Comparison of ENCODE assay signal across 9 cellular contexts in genomic region chr3:48013288-48013980, GRCh38. TPM values are rescaled to one million over a fixed set of nuclear protein-coding genes. Genes with fewer than 3 reads are reported as not detected.
DNase-seq lines count a peak whose midpoint lies in the region; ATAC-seq and TF ChIP-seq lines count a peak whose summit lies in the region.
"Had no signal": no experiment of that assay in that cellular context is flagged by ENCODE, and none has a peak within 500 bp of the region (broad histone marks: within the 10 kb centered on the region; RNA-seq: fewer than 3 reads in every experiment).

No MANE protein-coding gene starts in this region.

- peak; percentile 88 for ATAC-seq in activated T-helper 17 cell treated with anti-CD3 and anti-CD28 coated beads, Interleukin-2, amount 50 U/mL, for 72 hours (replicated peaks)
- ATAC-seq in GM18907 (IDR thresholded peaks at IDR 0.05; ENCODE audit: unreplicated experiment) (no peak), HG02588 (IDR thresholded peaks at IDR 0.05; ENCODE audit: unreplicated experiment) (no peak)

- H3K36me3 ChIP-seq in suprapubic skin = no peaks in the 10 kb centered on the region

- peak overlapping the region; percentile 47 for H3K27ac ChIP-seq in suprapubic skin

- H3K4me3 ChIP-seq in suprapubic skin = no peak overlapping the region

- no peaks in the 10 kb centered on the region for H3K27me3 Mint-ChIP-seq in activated T-helper 17 cell treated with anti-CD3 and anti-CD28 coated beads, Interleukin-2, amount 50 U/mL, for 72 hours
- peaks cover 0 to 2% (median 0%) of the 10 kb centered on the region in 3 donors for H3K27me3 Mint-ChIP-seq in immature natural killer cell (ENCODE audit: low read depth in 3 of 3)
- H3K27me3 Mint-ChIP-seq: stimulated activated naive CD8-positive, alpha-beta T cell treated with anti-CD3 and anti-CD28 coated beads, Interleukin-15, Interleukin-2, amounts not matched to agents 100 ng/mL and 50 ng/mL, for 24 hours had no signal

- TF ChIP-seq CTCF in suprapubic skin (IDR thresholded peaks at IDR 0.05) = no peak

- no peak for TF ChIP-seq POLR2A in suprapubic skin (IDR thresholded peaks at IDR 0.05)

- no peak for TF ChIP-seq EP300 in suprapubic skin (IDR thresholded peaks at IDR 0.05)

- H3K9me3 Mint-ChIP-seq in activated T-helper 17 cell treated with anti-CD3 and anti-CD28 coated beads, Interleukin-2, amount 50 U/mL, for 72 hours = no peaks in the 10 kb centered on the region
- no peaks in the 10 kb centered on the region for H3K9me3 Mint-ChIP-seq in immature natural killer cell
- H3K9me3 Mint-ChIP-seq: stimulated activated naive CD8-positive, alpha-beta T cell treated with anti-CD3 and anti-CD28 coated beads, Interleukin-15, Interleukin-2, amounts not matched to agents 100 ng/mL and 50 ng/mL, for 24 hours had no signal

- no peaks in the 10 kb centered on the region for H3K9me3 ChIP-seq in suprapubic skin

- DNase-seq in DMS79 (lab: John Stamatoyannopoulos, UW) = peak; percentile 2
- no peak for DNase-seq in DMS79 treated with DMSO at 0.1 percent for 48 hours (lab: John Stamatoyannopoulos, UW)
- DNase-seq in immature natural killer cell = no peak
- DNase-seq in suprapubic skin (ENCODE audit: low spot score in 2 of 2) = no peak
- no peak for DNase-seq in AML-193 (lab: John Stamatoyannopoulos, UW)

- no peaks in the 10 kb centered on the region for H3K27me3 ChIP-seq in suprapubic skin

- no peak overlapping the region for H3K4me3 Mint-ChIP-seq in activated T-helper 17 cell treated with anti-CD3 and anti-CD28 coated beads, Interleukin-2, amount 50 U/mL, for 72 hours
- H3K4me3 Mint-ChIP-seq in immature natural killer cell = no peak overlapping the region
- H3K4me3 Mint-ChIP-seq: stimulated activated naive CD8-positive, alpha-beta T cell treated with anti-CD3 and anti-CD28 coated beads, Interleukin-15, Interleukin-2, amounts not matched to agents 100 ng/mL and 50 ng/mL, for 24 hours had no signal

- peaks cover 6% of the 10 kb centered on the region for H3K36me3 Mint-ChIP-seq in activated T-helper 17 cell treated with anti-CD3 and anti-CD28 coated beads, Interleukin-2, amount 50 U/mL, for 72 hours (ENCODE audit: low read depth)
- H3K36me3 Mint-ChIP-seq in immature natural killer cell = no peaks in the 10 kb centered on the region

- H3K4me1 ChIP-seq in suprapubic skin = peaks cover 39% of the 10 kb centered on the region

- H3K27ac Mint-ChIP-seq in activated T-helper 17 cell treated with anti-CD3 and anti-CD28 coated beads, Interleukin-2, amount 50 U/mL, for 72 hours = no peak overlapping the region
- H3K27ac Mint-ChIP-seq in immature natural killer cell = peak overlapping the region in 5 of 6 donors; percentile 5 to 88 (median 35)
- H3K27ac Mint-ChIP-seq: stimulated activated naive CD8-positive, alpha-beta T cell treated with anti-CD3 and anti-CD28 coated beads, Interleukin-15, Interleukin-2, amounts not matched to agents 100 ng/mL and 50 ng/mL, for 24 hours had no signal

- H3K4me1 Mint-ChIP-seq in activated T-helper 17 cell treated with anti-CD3 and anti-CD28 coated beads, Interleukin-2, amount 50 U/mL, for 72 hours = peaks cover 34% of the 10 kb centered on the region
- peaks cover 25 to 58% of the 10 kb centered on the region in 2 donors for H3K4me1 Mint-ChIP-seq in immature natural killer cell

RNA-seq across cellular contexts. Expression of gene MAP4, which starts 2.8 kb away (rescaled TPM):
- 100 to 1,000 TPM in 1 of 2 donors, 10 to 100 TPM in 1; 97.5 to 130 TPM for total RNA-seq in activated T-helper 17 cell treated with anti-CD3 and anti-CD28 coated beads, Interleukin-2, amount 50 U/mL, for 72 hours
- polyA plus RNA-seq in immature natural killer cell = 10 to 100 TPM in 2 of 3 donors, 1 to 10 TPM in 1; 4.4 to 64.2 (median 17.4) TPM
- 100 to 1,000 TPM; 132 to 162 (median 144) TPM for total RNA-seq in suprapubic skin
